In the genomic region with DNA sequence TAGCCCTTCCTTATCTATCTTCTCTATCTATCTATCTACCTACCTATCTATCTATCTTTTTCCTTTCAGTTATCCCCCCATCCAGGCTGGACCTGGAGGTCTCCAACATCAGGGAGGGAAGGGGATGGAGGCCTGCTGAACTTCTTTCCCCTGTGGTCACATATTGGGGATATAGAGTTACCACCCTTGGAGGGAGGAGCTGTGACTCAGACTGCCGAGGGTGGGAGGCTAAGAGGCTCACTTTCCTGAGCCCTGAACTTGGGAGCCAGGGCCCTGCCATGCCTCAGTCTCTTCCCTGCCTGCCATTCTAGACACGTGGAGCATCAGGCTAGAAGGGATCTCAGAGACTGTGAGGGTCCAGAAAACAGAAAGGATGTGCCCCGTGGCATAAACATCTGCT, we compare ENCODE assay signal across 21 cellular contexts. TPM values are rescaled to one million over a fixed set of nuclear protein-coding genes. Genes with fewer than 3 reads are reported as not detected.
DNase-seq lines count a peak whose midpoint lies in the region; ATAC-seq and TF ChIP-seq lines count a peak whose summit lies in the region.
"Had no signal": no experiment of that assay in that cellular context is flagged by ENCODE, and none has a peak within 500 bp of the region (broad histone marks: within the 10 kb centered on the region; RNA-seq: fewer than 3 reads in every experiment).

No MANE protein-coding gene starts in this region.

- ATAC-seq in PC-3 (no peak), psoas muscle (peak; percentile 44 to 60 (median 53))
- ATAC-seq: activated CD4-positive, alpha-beta T cell treated with anti-CD3 and anti-CD28 coated beads for 36 hours; activated T-cell treated with anti-CD3 and anti-CD28 coated beads, Interleukin-2, amount 50 U/mL, for 72 hours; stimulated activated memory B cell treated with anti-CD40 and anti-IgM and Interleukin-4, amounts not matched to agents 10 μg/mL and 1 μg/mL and 100 μg/mL, for 72 hours had no signal

- H3F3A ChIP-seq in PC-3 (ENCODE audit: low read length, unreplicated experiment), result no peaks in the 10 kb centered on the region

- intact Hi-C loops in PC-3 (cut with micrococcal nuclease), result no loop called here
- intact Hi-C loops in psoas muscle (cut with DNase I), result no loop called here
- intact Hi-C loops in CD14-positive monocyte (cut with micrococcal nuclease), result no loop called here

- H3K4me1 Mint-ChIP-seq in activated naive CD8-positive, alpha-beta T cell treated with anti-CD3 and anti-CD28 coated beads for 36 hours, result peaks cover 14% of the 10 kb centered on the region
- peaks cover 2% of the 10 kb centered on the region for H3K4me1 Mint-ChIP-seq in CD14-positive monocyte

- DNase-seq in ELR (ENCODE audit: low read depth) (peak; percentile 41), PC-3 (peak; percentile 9), cardiac fibroblast (ENCODE audit: low read depth in 2 of 2) (peak; percentile 11 to 32), psoas muscle (no peak), middle frontal gyrus (ENCODE audit: extremely low spot score, low spot score) (no peak), CD14-positive monocyte (ENCODE audit: low spot score) (no peak)
- DNase-seq in activated naive CD8-positive, alpha-beta T cell treated with anti-CD3 and anti-CD28 coated beads for 36 hours, result no peak
- DNase-seq: activated CD4-positive, alpha-beta T cell treated with anti-CD3 and anti-CD28 coated beads for 36 hours; activated naive CD4-positive, alpha-beta T cell treated with anti-CD3 and anti-CD28 coated beads, Interleukin-2, amount 50 U/mL, for 16 hours; activated T-cell treated with anti-CD3 and anti-CD28 coated beads, Interleukin-2, amount 50 U/mL, for 72 hours; aorta; lower lobe of right lung; NCI-H1092 treated with DMSO at 0.1 percent for 48 hours; NCI-H510A had no signal

- H3K4me1 ChIP-seq in PC-3 (ENCODE audit: insufficient read depth, low read length), result peaks cover 8% of the 10 kb centered on the region; the same call in 1 of the 2 replicates
- peaks cover 12% of the 10 kb centered on the region for H3K4me1 ChIP-seq in psoas muscle
- H3K4me1 ChIP-seq: lower lobe of right lung had no signal

- no peak overlapping the region for H3K4me3 Mint-ChIP-seq in activated naive CD8-positive, alpha-beta T cell treated with anti-CD3 and anti-CD28 coated beads for 36 hours
- no peak overlapping the region for H3K4me3 Mint-ChIP-seq in CD14-positive monocyte
- H3K4me3 Mint-ChIP-seq: activated CD4-positive, alpha-beta T cell treated with anti-CD3 and anti-CD28 coated beads for 36 hours; activated T-cell treated with anti-CD3 and anti-CD28 coated beads, Interleukin-2, amount 50 U/mL, for 72 hours; stimulated activated memory B cell treated with anti-CD40 and anti-IgM and Interleukin-4, amounts not matched to agents 10 μg/mL and 1 μg/mL and 100 μg/mL, for 72 hours had no signal

- H3K9me3 ChIP-seq in PC-3 (ENCODE audit: low read length) (no peaks in the 10 kb centered on the region), psoas muscle (no peaks in the 10 kb centered on the region)
- H3K9me3 ChIP-seq: lower lobe of right lung, suprapubic skin had no signal

- H3K27me3 ChIP-seq in PC-3 (ENCODE audit: low read length) (no peaks in the 10 kb centered on the region), psoas muscle (ENCODE audit: insufficient read depth in 3 of 3, low read length in 2 of 3) (no peaks in the 10 kb centered on the region)
- H3K27me3 ChIP-seq: suprapubic skin had no signal

- no peak overlapping the region for H3K9ac ChIP-seq in PC-3 (ENCODE audit: low read length)

- H4K20me1 ChIP-seq in PC-3 (ENCODE audit: low read length), result no peaks in the 10 kb centered on the region

- H3K79me2 ChIP-seq in PC-3 (ENCODE audit: low read length), result no peaks in the 10 kb centered on the region

- CTCF ChIA-PET in PC-3 (lab: Charles Lee), result no interaction called here

- H3K4me3 ChIP-seq in PC-3 (ENCODE audit: low read length), result no peak overlapping the region
- H3K4me3 ChIP-seq in cardiac fibroblast (replicated peaks in 1 of 2; ENCODE audit: low read depth in 2 of 2, low read length in 2 of 2), result no peak overlapping the region
- H3K4me3 ChIP-seq in psoas muscle, result no peak overlapping the region
- H3K4me3 ChIP-seq: lower lobe of right lung, smooth muscle cell, suprapubic skin had no signal

- no peaks in the 10 kb centered on the region for H3K9me3 Mint-ChIP-seq in activated naive CD8-positive, alpha-beta T cell treated with anti-CD3 and anti-CD28 coated beads for 36 hours
- H3K9me3 Mint-ChIP-seq in CD14-positive monocyte, result no peaks in the 10 kb centered on the region
- H3K9me3 Mint-ChIP-seq: activated T-cell treated with anti-CD3 and anti-CD28 coated beads, Interleukin-2, amount 50 U/mL, for 72 hours; stimulated activated memory B cell treated with anti-CD40 and anti-IgM and Interleukin-4, amounts not matched to agents 10 μg/mL and 1 μg/mL and 100 μg/mL, for 72 hours had no signal

- no peaks in the 10 kb centered on the region for H3K36me3 ChIP-seq in PC-3 (ENCODE audit: low read depth, low read length)
- no peaks in the 10 kb centered on the region for H3K36me3 ChIP-seq in psoas muscle (ENCODE audit: insufficient read depth in 1 of 2, low read depth in 1 of 2)
- H3K36me3 ChIP-seq: lower lobe of right lung, suprapubic skin had no signal

- no peaks in the 10 kb centered on the region for H3K27me3 Mint-ChIP-seq in activated naive CD8-positive, alpha-beta T cell treated with anti-CD3 and anti-CD28 coated beads for 36 hours
- peaks cover 0 to 4% (median 0%) of the 10 kb centered on the region in 3 donors for H3K27me3 Mint-ChIP-seq in CD14-positive monocyte (ENCODE audit: low read depth in 3 of 3)
- H3K27me3 Mint-ChIP-seq: activated CD4-positive, alpha-beta T cell treated with anti-CD3 and anti-CD28 coated beads for 36 hours; stimulated activated memory B cell treated with anti-CD40 and anti-IgM and Interleukin-4, amounts not matched to agents 10 μg/mL and 1 μg/mL and 100 μg/mL, for 72 hours had no signal

- no peak overlapping the region for H3K4me2 ChIP-seq in PC-3 (ENCODE audit: low read length)
- H3K4me2 ChIP-seq: smooth muscle cell had no signal

- TF ChIP-seq CTCF in PC-3 (conservative IDR thresholded peaks at IDR 0.05; ENCODE audit: low read depth, low read length) (no peak), cardiac fibroblast (IDR thresholded peaks at IDR 0.05; ENCODE audit: low read depth, low read length) (no peak), psoas muscle (IDR thresholded peaks at IDR 0.05) (no peak), CD14-positive monocyte (IDR thresholded peaks at IDR 0.05) (no peak)

- H3K9me2 ChIP-seq in PC-3 (replicated peaks; ENCODE audit: low read length), result no peaks in the 10 kb centered on the region

- H3K27ac ChIP-seq in PC-3 (ENCODE audit: low read length) (no peak overlapping the region), psoas muscle (no peak overlapping the region)
- H3K27ac ChIP-seq: lower lobe of right lung, suprapubic skin had no signal

- BruUV-seq in PC-3 (replicated peaks; lab: Mats Ljungman, UMichigan), result no TSS peak

- H2AFZ ChIP-seq in PC-3 (ENCODE audit: low read length), result no peak overlapping the region

- POLR2A ChIA-PET in PC-3 (lab: Charles Lee; ENCODE audit: unreplicated experiment), result no interaction called here

- 49 to 55% (median 51%) methylated on average over 3 of the region's 3 CpGs for WGBS in psoas muscle, 3 donors

- no peak overlapping the region for H3K27ac Mint-ChIP-seq in activated naive CD8-positive, alpha-beta T cell treated with anti-CD3 and anti-CD28 coated beads for 36 hours
- no peak overlapping the region for H3K27ac Mint-ChIP-seq in CD14-positive monocyte
- H3K27ac Mint-ChIP-seq: activated CD4-positive, alpha-beta T cell treated with anti-CD3 and anti-CD28 coated beads for 36 hours; activated T-cell treated with anti-CD3 and anti-CD28 coated beads, Interleukin-2, amount 50 U/mL, for 72 hours; stimulated activated memory B cell treated with anti-CD40 and anti-IgM and Interleukin-4, amounts not matched to agents 10 μg/mL and 1 μg/mL and 100 μg/mL, for 72 hours had no signal

- H3K36me3 Mint-ChIP-seq in activated naive CD8-positive, alpha-beta T cell treated with anti-CD3 and anti-CD28 coated beads for 36 hours, result no peaks in the 10 kb centered on the region
- H3K36me3 Mint-ChIP-seq in CD14-positive monocyte, result no peaks in the 10 kb centered on the region
- H3K36me3 Mint-ChIP-seq: stimulated activated memory B cell treated with anti-CD40 and anti-IgM and Interleukin-4, amounts not matched to agents 10 μg/mL and 1 μg/mL and 100 μg/mL, for 72 hours had no signal

RNA-seq across cellular contexts. Expression of gene LRRC3C, which starts 8.4 kb away (rescaled TPM):
- total RNA-seq in PC-3 (2014; rRNA removed) (not detected in 2 replicates), psoas muscle (not detected)
- polyA plus RNA-seq in psoas muscle (under 1 TPM in 1 of 3 donors, not detected in 2; 0.04 TPM), CD14-positive monocyte (not detected)
- total RNA-seq in activated naive CD8-positive, alpha-beta T cell treated with anti-CD3 and anti-CD28 coated beads for 36 hours, result not detected
- total RNA-seq: activated CD4-positive, alpha-beta T cell treated with anti-CD3 and anti-CD28 coated beads for 36 hours; activated CD8-positive, alpha-beta memory T cell treated with anti-CD3 and anti-CD28 coated beads for 36 hours; activated T-cell treated with anti-CD3 and anti-CD28 coated beads, Interleukin-2, amount 50 U/mL, for 72 hours; aorta; epithelial cell of proximal tubule; LHCN-M2; lower lobe of right lung; smooth muscle cell had no signal
- polyA plus RNA-seq: aorta, keratinocyte, smooth muscle cell had no signal

RNA-seq across cellular contexts. Expression of gene ORMDL3, which starts 8.5 kb away (rescaled TPM):
- 27.0 and 27.4 TPM in 2 replicates for total RNA-seq in PC-3 (2014; rRNA removed)
- 10 to 100 TPM; 16.9 to 25.1 (median 22.0) TPM for total RNA-seq in psoas muscle
- 10 to 100 TPM; 18.7 to 66.9 (median 23.6) TPM for polyA plus RNA-seq in psoas muscle
- 10 to 100 TPM; 59.1 to 62.3 TPM for total RNA-seq in activated naive CD8-positive, alpha-beta T cell treated with anti-CD3 and anti-CD28 coated beads for 36 hours
- polyA plus RNA-seq in CD14-positive monocyte, result 10 to 100 TPM in 1 of 2 donors, 1 to 10 TPM in 1; 9.4 to 11.8 TPM

RNA-seq across cellular contexts. Expression of gene GSDMB, which starts 17.5 kb away (rescaled TPM):
- total RNA-seq in PC-3 (2014; rRNA removed) (3.8 and 4.8 TPM in 2 replicates), psoas muscle (1 to 10 TPM in 1 of 4 donors, under 1 TPM in 3; 0.54 to 3.6 (median 0.93) TPM)
- polyA plus RNA-seq in psoas muscle (1 to 10 TPM in 1 of 3 donors, under 1 TPM in 2; 0.77 to 1.1 (median 1.00) TPM), CD14-positive monocyte (not detected)
- 1 to 10 TPM; 7.6 to 8.7 TPM for total RNA-seq in activated naive CD8-positive, alpha-beta T cell treated with anti-CD3 and anti-CD28 coated beads for 36 hours

RNA-seq across cellular contexts. Expression of gene GSDMA, which starts 26.9 kb away (rescaled TPM):
- total RNA-seq in PC-3 (2014; rRNA removed) (not detected in 2 replicates), psoas muscle (under 1 TPM in 2 of 4 donors, not detected in 2; 0.24 to 0.32 TPM)
- polyA plus RNA-seq in psoas muscle (under 1 TPM in 2 of 3 donors, not detected in 1; 0.03 to 0.06 TPM), CD14-positive monocyte (not detected)
- under 1 TPM; 0.14 to 0.16 TPM for total RNA-seq in activated naive CD8-positive, alpha-beta T cell treated with anti-CD3 and anti-CD28 coated beads for 36 hours
- total RNA-seq: LHCN-M2 had no signal

RNA-seq across cellular contexts. Expression of gene PSMD3, which starts 44.7 kb away (rescaled TPM):
- total RNA-seq in PC-3 (2014; rRNA removed) (267 and 338 TPM in 2 replicates), psoas muscle (100 to 1,000 TPM; 137 to 253 (median 220) TPM)
- polyA plus RNA-seq in psoas muscle (100 to 1,000 TPM; 168 to 392 (median 234) TPM), CD14-positive monocyte (10 to 100 TPM; 48.4 to 48.8 TPM)
- 100 to 1,000 TPM; 173 to 177 TPM for total RNA-seq in activated naive CD8-positive, alpha-beta T cell treated with anti-CD3 and anti-CD28 coated beads for 36 hours

Comparison
In these comparisons a context has a peak if more than half of its experiments do, and no peak if none do; other contexts are left out.
1. DNase-seq: peak in ELR (single experiment), PC-3 (single experiment) and cardiac fibroblast (2 of 2); none in psoas muscle (0 of 2), middle frontal gyrus (single experiment), activated naive CD8-positive, alpha-beta T cell treated with anti-CD3 and anti-CD28 coated beads for 36 hours (single experiment) and CD14-positive monocyte (single experiment).